Comparison of ENCODE assay signal across 8 cellular contexts in genomic region chr11:30322826-30323710, GRCh38. TPM values are rescaled to one million over a fixed set of nuclear protein-coding genes. Genes with fewer than 3 reads are reported as not detected.
A peak's percentile ranks its signal among the peaks of the same experiment; 100 is the strongest.
DNase-seq lines count a peak whose midpoint lies in the region; ATAC-seq, FAIRE-seq and TF ChIP-seq lines count a peak whose summit lies in the region.

ARL14EP (plus strand) TSS chr11:30323104; CDS start chr11:30330949, 7,845 bp downstream.

- no peaks in the 10 kb centered on the region for H3K9me3 ChIP-seq in psoas muscle

- intact Hi-C loops in left ventricle myocardium superior (cut with micrococcal nuclease) (no loop called here), psoas muscle (cut with DNase I) (no loop called here)

- WGBS in psoas muscle, 3 donors = 1% methylated on average over 45 to 51 of the region's 51 CpGs

- peak; percentile 92 for TF ChIP-seq POLR2A in GM15510 (IDR thresholded peaks at IDR 0.05; ENCODE audit: borderline replicate concordance, extremely low read depth, insufficient read length)

- DNase-seq in NCI-H1694 treated with DMSO at 0.1 percent for 48 hours (lab: John Stamatoyannopoulos, UW) (peak; percentile 86), T-helper 2 cell (peak; percentile 62 to 98 (median 78)), left ventricle myocardium superior (peak; percentile 95), psoas muscle (peak; percentile 93 to 95), urothelium cell line (ENCODE audit: low spot score) (peak; percentile 93)

- no peak for TF ChIP-seq CTCF in psoas muscle (IDR thresholded peaks at IDR 0.05)

- ATAC-seq in HG02885 (IDR thresholded peaks at IDR 0.05; ENCODE audit: poor library complexity, unreplicated experiment) (peak; percentile 94), left ventricle myocardium superior (peak; percentile 100), psoas muscle (peak; percentile 99)

- peaks cover 0 to 7% (median 0%) of the 10 kb centered on the region in 3 donors for H3K27me3 ChIP-seq in psoas muscle (ENCODE audit: insufficient read depth in 3 of 3, low read length in 2 of 3)

- peaks cover 19% of the 10 kb centered on the region for H3K4me1 ChIP-seq in psoas muscle

- FAIRE-seq in urothelium cell line (lab: Jason Lieb, UNC) = peak; percentile 69

- H3K27ac ChIP-seq in angular gyrus (ENCODE audit: low read depth, low read length) (peak within 1 kb of the TSS; percentile 62), psoas muscle (peak within 1 kb of the TSS; percentile 89)

- peak within 1 kb of the TSS; percentile 83 for H3K4me3 ChIP-seq in psoas muscle

- H3K36me3 ChIP-seq in psoas muscle (ENCODE audit: insufficient read depth in 1 of 2, low read depth in 1 of 2) = peaks cover 0 to 7% of the 10 kb centered on the region in 2 donors

RNA-seq across cellular contexts. Expression of gene ARL14EP, which starts in this region (rescaled TPM):
- total RNA-seq in left ventricle myocardium superior (35.9 TPM), psoas muscle (10 to 100 TPM; 23.4 to 27.4 (median 26.5) TPM)
- 10 to 100 TPM in 2 of 3 donors, 1 to 10 TPM in 1; 8.1 to 21.8 (median 14.3) TPM for polyA plus RNA-seq in psoas muscle

Comparison
In these comparisons a context has a peak if more than half of its experiments do, and no peak if none do; other contexts are left out.
1. Peak in every context shown above with its lines: DNase-seq, ATAC-seq, H3K4me3 ChIP-seq and H3K27ac ChIP-seq.